8 cellular contexts compared by ENCODE assay signal in genomic region chr1:156123356-156124196, GRCh38. TPM values are rescaled to one million over a fixed set of nuclear protein-coding genes. Genes with fewer than 3 reads are reported as not detected.
A peak's percentile ranks its signal among the peaks of the same experiment; 100 is the strongest.
DNase-seq lines count a peak whose midpoint lies in the region; ATAC-seq and TF ChIP-seq lines count a peak whose summit lies in the region.

No MANE protein-coding gene starts in this region.

- no peaks in the 10 kb centered on the region for H3K27me3 ChIP-seq in ectodermal cell (ENCODE audit: control insufficient read depth, insufficient read depth, low read length, poor library complexity, severe bottlenecking)
- no peaks in the 10 kb centered on the region for H3K27me3 ChIP-seq in lung (ENCODE audit: control insufficient read depth, insufficient read depth)

- H3K4me1 Mint-ChIP-seq in HFFc6 (ENCODE audit: low read depth), result peaks cover 97% of the 10 kb centered on the region
- peaks cover 79% of the 10 kb centered on the region for H3K4me1 Mint-ChIP-seq in activated CD4-positive, alpha-beta memory T cell treated with anti-CD3 and anti-CD28 coated beads for 36 hours (ENCODE audit: low read depth)
- H3K4me1 Mint-ChIP-seq in stimulated activated effector memory CD8-positive, alpha-beta T cell treated with anti-CD3 and anti-CD28 coated beads, Interleukin-12 subunit alpha, Interleukin-12 subunit beta, amount 100 ng/mL, for 72 hours, result peaks cover 78% of the 10 kb centered on the region

- peaks cover 22% of the 10 kb centered on the region for H3K9me3 Mint-ChIP-seq in HFFc6
- no peaks in the 10 kb centered on the region for H3K9me3 Mint-ChIP-seq in activated CD4-positive, alpha-beta memory T cell treated with anti-CD3 and anti-CD28 coated beads for 36 hours
- H3K9me3 Mint-ChIP-seq in stimulated activated effector memory CD8-positive, alpha-beta T cell treated with anti-CD3 and anti-CD28 coated beads, Interleukin-12 subunit alpha, Interleukin-12 subunit beta, amount 100 ng/mL, for 72 hours, result no peaks in the 10 kb centered on the region

- H3K4me1 ChIP-seq in ectodermal cell (ENCODE audit: control insufficient read depth, insufficient read depth, low read length) (peaks cover 38% of the 10 kb centered on the region), lung (ENCODE audit: control insufficient read depth in 2 of 2, insufficient read depth in 2 of 2, low read length in 2 of 2) (peaks cover 37 to 55% of the 10 kb centered on the region in 2 donors)

- no peaks in the 10 kb centered on the region for H3K36me3 ChIP-seq in ectodermal cell (ENCODE audit: control insufficient read depth, insufficient read depth, low read length)
- H3K36me3 ChIP-seq in lung (ENCODE audit: control insufficient read depth in 2 of 2, insufficient read depth in 2 of 2, low read length in 2 of 2), result peaks cover 0 to 7% of the 10 kb centered on the region in 2 donors

- peak overlapping the region; percentile 95 for H3K4me3 Mint-ChIP-seq in HFFc6
- H3K4me3 Mint-ChIP-seq in activated CD4-positive, alpha-beta memory T cell treated with anti-CD3 and anti-CD28 coated beads for 36 hours, result peak overlapping the region; percentile 56
- peak overlapping the region; percentile 70 for H3K4me3 Mint-ChIP-seq in stimulated activated effector memory CD8-positive, alpha-beta T cell treated with anti-CD3 and anti-CD28 coated beads, Interleukin-12 subunit alpha, Interleukin-12 subunit beta, amount 100 ng/mL, for 72 hours

- H3K27me3 Mint-ChIP-seq in HFFc6 (ENCODE audit: insufficient read depth), result peaks cover 95% of the 10 kb centered on the region
- H3K27me3 Mint-ChIP-seq in activated CD4-positive, alpha-beta memory T cell treated with anti-CD3 and anti-CD28 coated beads for 36 hours, result no peaks in the 10 kb centered on the region

- peak overlapping the region; percentile 98 for H3K27ac Mint-ChIP-seq in HFFc6
- H3K27ac Mint-ChIP-seq in activated CD4-positive, alpha-beta memory T cell treated with anti-CD3 and anti-CD28 coated beads for 36 hours, result peak overlapping the region; percentile 66
- H3K27ac Mint-ChIP-seq in stimulated activated effector memory CD8-positive, alpha-beta T cell treated with anti-CD3 and anti-CD28 coated beads, Interleukin-12 subunit alpha, Interleukin-12 subunit beta, amount 100 ng/mL, for 72 hours, result peak overlapping the region; percentile 95

- WGBS in ectodermal cell, 2 experiments, result 29 to 31% methylated on average over 14 of the region's 14 CpGs
- WGBS in lung, 2 donors, result 11 to 17% methylated on average over 14 of the region's 14 CpGs

- H3K27ac ChIP-seq in ectodermal cell (ENCODE audit: insufficient read depth, low read depth, low read length, poor library complexity, severe bottlenecking), result peak overlapping the region; percentile 67
- H3K27ac ChIP-seq in lung (ENCODE audit: low read depth in 1 of 2, low read length in 1 of 2), result peak overlapping the region; percentile 94 to 97

- H3K4me3 ChIP-seq in ectodermal cell (ENCODE audit: insufficient read depth, low read depth, low read length) (no peak overlapping the region), lung (no peak overlapping the region)

- ATAC-seq in lung (ENCODE audit: insufficient read depth, low FRiP score) (peak; percentile 48), GM21529 (IDR thresholded peaks at IDR 0.05; ENCODE audit: unreplicated experiment) (no peak)
- peak; percentile 47 for ATAC-seq in stimulated activated effector memory CD8-positive, alpha-beta T cell treated with anti-CD3 and anti-CD28 coated beads, Interleukin-12 subunit alpha, Interleukin-12 subunit beta, amount 100 ng/mL, for 72 hours

- peak; percentile 59 for DNase-seq in AG20443 (ENCODE audit: low spot score)
- DNase-seq in HFFc6, result peak; percentile 95
- DNase-seq in NCI-H748 (lab: John Stamatoyannopoulos, UW; ENCODE audit: unreplicated experiment), result peak; percentile 90
- DNase-seq in activated CD4-positive, alpha-beta memory T cell treated with anti-CD3 and anti-CD28 coated beads for 36 hours, result peak; percentile 85
- DNase-seq in lung (ENCODE audit: low spot score), result peak; percentile 96
- DNase-seq in stimulated activated effector memory CD8-positive, alpha-beta T cell treated with anti-CD3 and anti-CD28 coated beads, Interleukin-12 subunit alpha, Interleukin-12 subunit beta, amount 100 ng/mL, for 72 hours (ENCODE audit: low spot score in 2 of 2), result peak; percentile 47 to 69

- peak; percentile 75 for TF ChIP-seq CTCF in HFFc6 (IDR thresholded peaks at IDR 0.05)
- no peak for TF ChIP-seq CTCF in lung (IDR thresholded peaks at IDR 0.05; ENCODE audit: control extremely low read depth, extremely low read depth)

- POLR2A ChIA-PET in activated CD4-positive, alpha-beta memory T cell treated with anti-CD3 and anti-CD28 coated beads for 36 hours (lab: Charles Lee), result interaction anchor here (1.7 to 7.5 kb wide), 3 partner anchors 8 to 26 kb away, joined by 6 to 57 read pairs (median 13); partner anchors contain the start of gene LMNA

- CTCF ChIA-PET in activated CD4-positive, alpha-beta memory T cell treated with anti-CD3 and anti-CD28 coated beads for 36 hours (lab: Charles Lee), result interaction anchor here (0.8 to 26.8 kb wide), 2 partner anchors 8 to 26 kb away, joined by 3 to 1097 read pairs; no protein-coding TSS in a partner anchor

- intact Hi-C loops in activated CD4-positive, alpha-beta memory T cell treated with anti-CD3 and anti-CD28 coated beads for 36 hours (cut with micrococcal nuclease), result loop anchor here (1.0 kb wide), 1 partner anchor 9 kb away; the partner anchor contains the start of gene LMNA

- no peaks in the 10 kb centered on the region for H3K9me3 ChIP-seq in ectodermal cell (ENCODE audit: control insufficient read depth, low read length)
- H3K9me3 ChIP-seq in lung (ENCODE audit: control insufficient read depth in 2 of 2, insufficient read depth in 1 of 2, low read length in 1 of 2), result no peaks in the 10 kb centered on the region

- H3K36me3 Mint-ChIP-seq in HFFc6 (ENCODE audit: low read depth), result peaks cover 68% of the 10 kb centered on the region
- peaks cover 10% of the 10 kb centered on the region for H3K36me3 Mint-ChIP-seq in activated CD4-positive, alpha-beta memory T cell treated with anti-CD3 and anti-CD28 coated beads for 36 hours
- peaks cover 86% of the 10 kb centered on the region for H3K36me3 Mint-ChIP-seq in stimulated activated effector memory CD8-positive, alpha-beta T cell treated with anti-CD3 and anti-CD28 coated beads, Interleukin-12 subunit alpha, Interleukin-12 subunit beta, amount 100 ng/mL, for 72 hours

RNA-seq across cellular contexts. Expression of gene LMNA, which starts 9.1 kb away (rescaled TPM):
- 1,000 to 10,000 TPM; 1,238 to 1,664 (median 1,535) TPM for total RNA-seq in HFFc6 (2021; fragmentation: NEBNext Ultra II Directional; extraction: Animal tissue kit (Norgen Biotek cat#: 25700))
- total RNA-seq in activated CD4-positive, alpha-beta memory T cell treated with anti-CD3 and anti-CD28 coated beads for 36 hours, result 100 to 1,000 TPM; 210 to 211 TPM
- polyA plus RNA-seq in ectodermal cell (2013, experiment 1 of 4), result 35.3 TPM
- polyA plus RNA-seq in ectodermal cell (2013, experiment 2 of 4), result 35.9 TPM
- polyA plus RNA-seq in ectodermal cell (2013, experiment 3 of 4), result 25.6 TPM
- polyA plus RNA-seq in ectodermal cell (2013, experiment 4 of 4), result 30.8 TPM
- total RNA-seq in lung, result 100 to 1,000 TPM; 182 to 547 TPM
- polyA plus RNA-seq in lung, result 100 to 1,000 TPM; 163 to 205 TPM

RNA-seq across cellular contexts. Expression of gene SEMA4A, which starts 29.8 kb away (rescaled TPM):
- 1 to 10 TPM in 2 of 6 experiments, under 1 TPM in 4; 0.71 to 1.1 (median 0.83) TPM for total RNA-seq in HFFc6 (2021; fragmentation: NEBNext Ultra II Directional; extraction: Animal tissue kit (Norgen Biotek cat#: 25700))
- 10 to 100 TPM; 68.2 to 75.1 TPM for total RNA-seq in activated CD4-positive, alpha-beta memory T cell treated with anti-CD3 and anti-CD28 coated beads for 36 hours
- polyA plus RNA-seq in ectodermal cell (2013, experiment 1 of 4), result 2.6 TPM
- 2.7 TPM for polyA plus RNA-seq in ectodermal cell (2013, experiment 2 of 4)
- 2.5 TPM for polyA plus RNA-seq in ectodermal cell (2013, experiment 3 of 4)
- 3.3 TPM for polyA plus RNA-seq in ectodermal cell (2013, experiment 4 of 4)
- 10 to 100 TPM; 22.7 to 46.9 TPM for total RNA-seq in lung
- polyA plus RNA-seq in lung, result 10 to 100 TPM; 26.9 to 54.9 TPM

RNA-seq across cellular contexts. Expression of gene MEX3A, which starts 41.3 kb away (rescaled TPM):
- 1 to 10 TPM; 1.4 to 3.1 (median 2.2) TPM for total RNA-seq in HFFc6 (2021; fragmentation: NEBNext Ultra II Directional; extraction: Animal tissue kit (Norgen Biotek cat#: 25700))
- total RNA-seq in activated CD4-positive, alpha-beta memory T cell treated with anti-CD3 and anti-CD28 coated beads for 36 hours, result under 1 TPM; 0.43 to 0.51 TPM
- 85.4 TPM for polyA plus RNA-seq in ectodermal cell (2013, experiment 1 of 4)
- polyA plus RNA-seq in ectodermal cell (2013, experiment 2 of 4), result 98.5 TPM
- 84.4 TPM for polyA plus RNA-seq in ectodermal cell (2013, experiment 3 of 4)
- 88.8 TPM for polyA plus RNA-seq in ectodermal cell (2013, experiment 4 of 4)
- 1 to 10 TPM; 1.1 to 8.1 TPM for total RNA-seq in lung
- polyA plus RNA-seq in lung, result under 1 TPM; 0.26 to 1.00 TPM

Comparison
In these comparisons a context has a peak if more than half of its experiments do, and no peak if none do; other contexts are left out.
1. RNA of gene SEMA4A, which starts 29.8 kb away (total RNA-seq): 68.2 to 75.1 TPM in activated CD4-positive, alpha-beta memory T cell treated with anti-CD3 and anti-CD28 coated beads for 36 hours and 22.7 to 46.9 TPM in lung; 0.71 to 1.1 TPM in HFFc6; every median in the first group is over 10 times any median in the second.
2. Peak in every context shown above with its lines, with median percentiles within 50 percentile points of each other: DNase-seq, H3K27ac Mint-ChIP-seq and H3K4me3 Mint-ChIP-seq.